Comparison of ENCODE assay signal across 24 cellular contexts in genomic region chr1:5456090-5456789, GRCh38.
DNase-seq lines count a peak whose midpoint lies in the region; ATAC-seq, FAIRE-seq and TF ChIP-seq lines count a peak whose summit lies in the region.
"Had no signal": no experiment of that assay in that cellular context is flagged by ENCODE, and none has a peak within 500 bp of the region (broad histone marks: within the 10 kb centered on the region; RNA-seq: fewer than 3 reads in every experiment).

No MANE protein-coding gene starts in this region.

- DNase-seq in COLO668 (lab: John Stamatoyannopoulos, UW; ENCODE audit: unreplicated experiment) = peak; percentile 65
- peak; percentile 72 for DNase-seq in NCI-H69 (lab: John Stamatoyannopoulos, UW)
- no peak for DNase-seq in H1 (ENCODE audit: low read depth in 1 of 2, low spot score in 2 of 2)
- DNase-seq in dermis blood vessel endothelial cell = no peak
- DNase-seq in glutamatergic neuron = no peak
- DNase-seq: activated CD4-positive, CD25-positive, alpha-beta regulatory T cell treated with anti-CD3 and anti-CD28 coated beads, Interleukin-2, amount 50 U/mL, for 72 hours; activated CD8-positive, alpha-beta T cell treated with anti-CD3 and anti-CD28 coated beads, Interleukin-2, amount 10 ng/mL, durations not matched to agents 7 days and 5 days; activated gamma-delta T cell treated with Interleukin-2 at 50 U/mL for 16 hours; CD8-positive, alpha-beta memory T cell; effector CD8-positive, alpha-beta T cell; EL; MM.1S; naive thymus-derived CD4-positive, alpha-beta T cell; NCI-H187 treated with DMSO at 0.1 percent for 48 hours; stimulated activated CD4-positive, alpha-beta T cell treated with anti-CD3 and anti-CD28 coated beads, Interleukin-12 subunit alpha, Interleukin-12 subunit beta, amount 100 ng/mL, for 4 hours; T-cell; trophoblast cell had no signal

- H4K20me1 ChIP-seq in BLaER1 (no peaks in the 10 kb centered on the region), H1 (replicated peaks in 1 of 2; ENCODE audit: control insufficient read depth in 1 of 2, insufficient read depth in 2 of 2, low read length in 2 of 2) (no peaks in the 10 kb centered on the region)

- H3K27ac Mint-ChIP-seq in glutamatergic neuron (ENCODE audit: unreplicated experiment) = no peak overlapping the region
- H3K27ac Mint-ChIP-seq: activated CD8-positive, alpha-beta T cell treated with anti-CD3 and anti-CD28 coated beads, Interleukin-2, amount 10 ng/mL, durations not matched to agents 7 days and 5 days; CD8-positive, alpha-beta memory T cell; T-cell had no signal

- ATAC-seq in GM18520 (IDR thresholded peaks at IDR 0.05; ENCODE audit: unreplicated experiment) (no peak), HG03378 (IDR thresholded peaks at IDR 0.05; ENCODE audit: unreplicated experiment) (no peak)
- ATAC-seq: activated CD8-positive, alpha-beta T cell treated with anti-CD3 and anti-CD28 coated beads, Interleukin-2, amount 10 ng/mL, durations not matched to agents 7 days and 5 days; esophagus mucosa; naive thymus-derived CD4-positive, alpha-beta T cell; T-cell had no signal

- POLR2A ChIA-PET in H1 (lab: Charles Lee; ENCODE audit: partially characterized antibody) = no interaction called here

- H3K36me3 ChIP-seq in BLaER1 (no peaks in the 10 kb centered on the region), H1 (ENCODE audit: control insufficient read depth in 2 of 4, insufficient read depth in 4 of 4, low read length in 3 of 4) (no peaks in the 10 kb centered on the region)

- peaks cover 11% of the 10 kb centered on the region for H3K36me3 Mint-ChIP-seq in glutamatergic neuron (ENCODE audit: unreplicated experiment)
- H3K36me3 Mint-ChIP-seq: brain; naive thymus-derived CD4-positive, alpha-beta T cell; T-cell had no signal

- no peak overlapping the region for H2AFZ ChIP-seq in H1 (ENCODE audit: low read length)

- no peak overlapping the region for H3K4me3 ChIP-seq in BLaER1
- H3K4me3 ChIP-seq in H1 (ENCODE audit: extremely low read depth in 1 of 4, insufficient read depth in 2 of 4, low read depth in 3 of 4, low read length in 4 of 4) = no peak overlapping the region

- H3K4me1 Mint-ChIP-seq in glutamatergic neuron (ENCODE audit: low read depth, unreplicated experiment) = peaks cover 4% of the 10 kb centered on the region
- H3K4me1 Mint-ChIP-seq: CD8-positive, alpha-beta memory T cell; T-cell had no signal

- H3K9me3 ChIP-seq in BLaER1 = no peaks in the 10 kb centered on the region
- H3K9me3 ChIP-seq in H1 (ENCODE audit: insufficient read depth in 2 of 2, low read depth in 1 of 2, low read length in 1 of 2) = peaks cover 0 to 3% of the 10 kb centered on the region in 2 experiments; a peak in 1 of 4 replicates

- CTCF ChIA-PET in H1 (lab: Charles Lee; ENCODE audit: partially characterized antibody) = interaction anchor here (1.1 to 1.4 kb wide), 5 partner anchors 9 to 798 kb away, joined by 3 to 4 read pairs (median 3); no protein-coding TSS in a partner anchor

- no peak for TF ChIP-seq POLR2A in H1 (IDR thresholded peaks at IDR 0.05; ENCODE audit: control extremely low read depth in 1 of 2, low read depth in 2 of 2, low read length in 2 of 2)

- H2BK15ac ChIP-seq in H1 (ENCODE audit: low read length) = no peak overlapping the region

- H3K9me3 Mint-ChIP-seq in glutamatergic neuron (ENCODE audit: unreplicated experiment) = peaks cover 8% of the 10 kb centered on the region

- TF ChIP-seq CTCF in H1 (IDR thresholded peaks at IDR 0.05; ENCODE audit: control extremely low read depth in 1 of 3, insufficient read depth in 1 of 3, low read depth in 1 of 3, low read length in 3 of 3) = no peak; a peak in 1 of 4 replicates
- TF ChIP-seq CTCF in glutamatergic neuron (IDR thresholded peaks at IDR 0.05; ENCODE audit: partially characterized antibody, unreplicated experiment) = no peak

- H3K14ac ChIP-seq in H1 (ENCODE audit: insufficient read length) = no peak overlapping the region

- no peaks in the 10 kb centered on the region for H3K79me2 ChIP-seq in H1 (ENCODE audit: control insufficient read depth in 1 of 2, insufficient read depth in 2 of 2, low read length in 2 of 2)

- peak overlapping the region; percentile 12; the same call in 1 of the 2 replicates for H2BK12ac ChIP-seq in H1 (ENCODE audit: low read depth, low read length)

- no peak overlapping the region for H4K5ac ChIP-seq in H1 (ENCODE audit: insufficient read length, low read depth, low read length)

- H3K23me2 ChIP-seq in H1 (ENCODE audit: low read depth, low read length) = no peaks in the 10 kb centered on the region

- no peaks in the 10 kb centered on the region for H3K79me1 ChIP-seq in H1 (ENCODE audit: low read depth, low read length)

- no peak overlapping the region for H3K4me3 Mint-ChIP-seq in glutamatergic neuron (ENCODE audit: unreplicated experiment)
- H3K4me3 Mint-ChIP-seq: activated CD8-positive, alpha-beta T cell treated with anti-CD3 and anti-CD28 coated beads, Interleukin-2, amount 10 ng/mL, durations not matched to agents 7 days and 5 days; CD8-positive, alpha-beta memory T cell; naive thymus-derived CD4-positive, alpha-beta T cell; T-cell had no signal

- H2BK5ac ChIP-seq in H1 (ENCODE audit: low read depth, low read length) = no peak overlapping the region

- FAIRE-seq in H1 (lab: Jason Lieb, UNC) = no peak
- FAIRE-seq: frontal cortex, H54 had no signal

- H2BK20ac ChIP-seq in H1 (ENCODE audit: low read length) = no peak overlapping the region

- H3K27ac ChIP-seq in BLaER1 = no peak overlapping the region
- H3K27ac ChIP-seq in H1 (ENCODE audit: low read depth, low read length) = no peak overlapping the region

- H3K27me3 ChIP-seq in BLaER1 (no peaks in the 10 kb centered on the region), H1 (replicated peaks in 1 of 4; ENCODE audit: control insufficient read depth in 3 of 4, extremely low read depth in 1 of 4, insufficient read depth in 3 of 4, low read length in 3 of 4) (no peaks in the 10 kb centered on the region)

- TF ChIP-seq RAD21 in H1 (IDR thresholded peaks at IDR 0.05 in 1 of 2, conservative IDR thresholded peaks at IDR 0.05 in 1 of 2; ENCODE audit: low read depth in 2 of 2, low read length in 2 of 2) = no peak

- H3K56ac ChIP-seq in H1 (replicated peaks; ENCODE audit: insufficient read length, low read depth, low read length) = no peak overlapping the region

- H3K9ac ChIP-seq in BLaER1 (no peak overlapping the region), H1 (replicated peaks in 1 of 4; ENCODE audit: extremely low read depth in 1 of 4, low read depth in 3 of 4, low read length in 3 of 4) (no peak overlapping the region)

- H3K27me3 Mint-ChIP-seq in glutamatergic neuron (ENCODE audit: unreplicated experiment) = no peaks in the 10 kb centered on the region

- H3K4me1 ChIP-seq in BLaER1 (peaks cover 12% of the 10 kb centered on the region), H1 (replicated peaks in 1 of 4; ENCODE audit: control insufficient read depth in 3 of 4, insufficient read depth in 4 of 4, low read length in 3 of 4) (peaks cover 0 to 4% (median 2%) of the 10 kb centered on the region in 4 experiments; a peak in 2 of 7 replicates)

- H3K4me2 ChIP-seq in BLaER1 (peak overlapping the region; percentile 49), H1 (ENCODE audit: insufficient read depth in 1 of 2, low read depth in 2 of 2, low read length in 2 of 2) (no peak overlapping the region)

- TF ChIP-seq EP300 in H1 (IDR thresholded peaks at IDR 0.05; ENCODE audit: borderline replicate concordance in 1 of 2, low read depth in 2 of 2, low read length in 2 of 2) = no peak

- no peak overlapping the region for H3K4ac ChIP-seq in H1 (replicated peaks; ENCODE audit: insufficient read length, low read depth, low read length)

- H3K18ac ChIP-seq in H1 (ENCODE audit: extremely low read depth, low read length) = no peak overlapping the region

- H3K23ac ChIP-seq in H1 (ENCODE audit: insufficient read length) = no peak overlapping the region

- 82% methylated on average over 15 of the region's 15 CpGs; no CpG with 5 or more reads in 1 of the 2 experiments for WGBS in H1 (ENCODE audit: extremely low coverage in 1 of 2, insufficient coverage in 1 of 2, insufficient read length in 1 of 2, insufficient replicate concordance in 2 of 2, low coverage in 1 of 2, low lambda C conversion rate in 2 of 2, missing lambda C conversion rate in 1 of 2), 2 experiments

- H4K91ac ChIP-seq in H1 (replicated peaks; ENCODE audit: insufficient read length, low read length) = no peak overlapping the region

- no peak overlapping the region; the same call in 1 of the 2 replicates for H4K8ac ChIP-seq in H1 (ENCODE audit: extremely low read depth, insufficient read depth, low read length)

- H2AK5ac ChIP-seq in H1 (ENCODE audit: low read depth, low read length) = no peak overlapping the region

- no peak overlapping the region for H2BK120ac ChIP-seq in H1 (replicated peaks; ENCODE audit: low read depth, low read length)

TF ChIP-seq in H1, 55 proteins besides CTCF, POLR2A, EP300 and RAD21:
- TF ChIP-seq CHD2 (IDR thresholded peaks at IDR 0.05; ENCODE audit: low read length) = no peak
- TF ChIP-seq EZH2 (IDR thresholded peaks at IDR 0.05; ENCODE audit: low read depth, low read length, severe bottlenecking) = no peak
- TF ChIP-seq JUND (IDR thresholded peaks at IDR 0.05; ENCODE audit: low read length) = peak; percentile 53; the same call in 1 of the 2 replicates

Comparison
In these comparisons a context has a peak if more than half of its experiments do, and no peak if none do; other contexts are left out.
1. DNase-seq: peak in COLO668 (single experiment) and NCI-H69 (single experiment); none in H1 (0 of 2), dermis blood vessel endothelial cell (single experiment) and glutamatergic neuron (single experiment).